In the genomic region with DNA sequence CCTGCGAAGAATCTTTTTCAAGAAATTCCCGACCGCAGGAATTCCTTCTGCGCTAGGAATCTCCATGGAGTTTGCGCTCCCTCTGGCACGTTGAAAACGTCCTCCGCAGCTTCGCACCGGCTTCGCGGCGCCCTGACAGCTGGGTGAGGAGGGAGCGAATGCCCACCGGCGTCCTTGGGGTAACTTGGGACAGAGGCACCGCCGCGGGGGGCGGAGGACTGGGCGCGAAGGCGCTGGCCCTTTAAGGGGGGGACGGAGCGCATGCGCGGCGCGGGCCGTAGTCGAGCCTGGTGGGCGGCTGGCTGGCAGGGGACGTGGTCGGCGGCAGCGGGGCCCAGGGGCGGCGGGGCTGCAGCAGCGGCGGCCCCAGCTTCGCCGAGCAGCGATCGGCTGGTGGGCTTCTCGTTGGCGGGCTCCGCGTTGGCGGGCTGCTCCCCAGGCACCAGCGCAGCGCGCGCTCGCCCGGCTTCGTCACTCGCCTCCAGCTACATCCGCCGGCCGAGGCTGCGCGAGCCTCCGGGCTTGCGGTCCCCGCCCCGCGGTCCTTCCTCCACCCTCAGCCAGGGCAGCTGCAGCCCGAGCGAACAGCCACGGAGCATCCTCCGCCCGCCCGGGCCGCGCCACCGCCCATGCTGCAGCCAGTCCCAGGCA, we compare ENCODE assay signal across 8 cellular contexts. TPM values are rescaled to one million over a fixed set of nuclear protein-coding genes. Genes with fewer than 3 reads are reported as not detected.
DNase-seq lines count a peak whose midpoint lies in the region; ATAC-seq and TF ChIP-seq lines count a peak whose summit lies in the region.

A gene (plus strand): TSS at position 271 of the 651 bp plus-strand sequence. CDS start 1,354 bp downstream, outside the sequence.

- intact Hi-C loops in adrenal gland (cut with DNase I): no loop called here

- H3K36me3 ChIP-seq in adrenal gland (replicated peaks in 1 of 2) (no peaks in the 10 kb centered on the region), cardiac muscle cell (no peaks in the 10 kb centered on the region)

- 0 to 2% (median 0%) methylated on average over 18 to 76 of the region's 76 CpGs; no CpG with 5 or more reads in 1 of the 4 donors for WGBS in adrenal gland, 4 donors

- H3K9me3 ChIP-seq in adrenal gland (replicated peaks in 1 of 3) (no peaks in the 10 kb centered on the region), cardiac muscle cell (ENCODE audit: low read depth) (no peaks in the 10 kb centered on the region)

- H3K27me3 ChIP-seq in adrenal gland: no peaks in the 10 kb centered on the region
- peaks cover 16% of the 10 kb centered on the region for H3K27me3 ChIP-seq in cardiac muscle cell

- DNase-seq in COLO668 (lab: John Stamatoyannopoulos, UW; ENCODE audit: unreplicated experiment) (peak; percentile 90), HS-27A (ENCODE audit: low read depth) (peak; percentile 26), SK-N-DZ (ENCODE audit: low spot score) (peak; percentile 53), adrenal gland (peak; percentile 61 to 82 (median 74)), cardiac muscle cell (ENCODE audit: low read depth in 1 of 2, low spot score in 1 of 2) (peak; percentile 69 to 78), osteocyte (ENCODE audit: extremely low spot score, unreplicated experiment) (peak; percentile 88), type B pancreatic cell (ENCODE audit: extremely low spot score, unreplicated experiment) (peak; percentile 79)

- peak within 1 kb of the TSS; percentile 56 for H3K27ac Mint-ChIP-seq in osteocyte (ENCODE audit: unreplicated experiment)
- H3K27ac Mint-ChIP-seq in type B pancreatic cell: peak within 1 kb of the TSS; percentile 36

- H3K4me1 Mint-ChIP-seq in osteocyte (ENCODE audit: unreplicated experiment) (peaks cover 23% of the 10 kb centered on the region), type B pancreatic cell (ENCODE audit: unreplicated experiment) (peaks cover 20% of the 10 kb centered on the region)

- no peak for TF ChIP-seq CTCF in adrenal gland (IDR thresholded peaks at IDR 0.05)
- TF ChIP-seq CTCF in cardiac muscle cell (IDR thresholded peaks at IDR 0.05; ENCODE audit: low read depth, low read length): no peak
- TF ChIP-seq CTCF in osteocyte (IDR thresholded peaks at IDR 0.05): no peak
- TF ChIP-seq CTCF in type B pancreatic cell (conservative IDR thresholded peaks at IDR 0.05): no peak

- ATAC-seq in GM19463 (IDR thresholded peaks at IDR 0.05; ENCODE audit: unreplicated experiment): peak; percentile 88

- peak within 1 kb of the TSS; percentile 82 for H3K4me3 Mint-ChIP-seq in osteocyte (ENCODE audit: unreplicated experiment)
- peak within 1 kb of the TSS; percentile 91 for H3K4me3 Mint-ChIP-seq in type B pancreatic cell

- H3K4me1 ChIP-seq in adrenal gland (replicated peaks in 1 of 2) (peaks cover 29 to 30% of the 10 kb centered on the region in 2 donors), cardiac muscle cell (ENCODE audit: low read depth) (peaks cover 7% of the 10 kb centered on the region)

- peaks cover 6% of the 10 kb centered on the region for H3K27me3 Mint-ChIP-seq in osteocyte (ENCODE audit: unreplicated experiment)
- peaks cover 56% of the 10 kb centered on the region for H3K27me3 Mint-ChIP-seq in type B pancreatic cell

- H3K27ac ChIP-seq in adrenal gland (peak within 1 kb of the TSS in 4 of 5 donors; percentile 37 to 91 (median 72)), cardiac muscle cell (no peak within 1 kb of the TSS)

- peaks cover 3% of the 10 kb centered on the region for H3K36me3 Mint-ChIP-seq in osteocyte (ENCODE audit: unreplicated experiment)
- H3K36me3 Mint-ChIP-seq in type B pancreatic cell: peaks cover 3% of the 10 kb centered on the region

- H3K4me3 ChIP-seq in adrenal gland (peak within 1 kb of the TSS; percentile 72 to 98 (median 84)), cardiac muscle cell (peak within 1 kb of the TSS; percentile 55)

- H3K9me3 Mint-ChIP-seq in osteocyte (ENCODE audit: unreplicated experiment): no peaks in the 10 kb centered on the region
- H3K9me3 Mint-ChIP-seq in type B pancreatic cell: peaks cover 4% of the 10 kb centered on the region

- peak; percentile 29 to 58 for TF ChIP-seq POLR2A in adrenal gland (IDR thresholded peaks at IDR 0.05)

RNA-seq across cellular contexts. Expression of the gene that starts here (rescaled TPM):
- 8.7 and 12.1 TPM in 2 replicates for polyA plus RNA-seq in SK-N-DZ (2014; cell fraction: cytosol; rRNA removed)
- polyA plus RNA-seq in SK-N-DZ (2014; cell fraction: nucleus; rRNA removed): 22.1 and 37.9 TPM in 2 replicates
- total RNA-seq in adrenal gland: 10 to 100 TPM; 13.6 to 58.5 (median 27.3) TPM
- polyA plus RNA-seq in adrenal gland: 10 to 100 TPM; 16.8 to 39.4 (median 21.0) TPM
- total RNA-seq in cardiac muscle cell: 27.7 and 41.0 TPM in 2 replicates
- polyA plus RNA-seq in cardiac muscle cell: 22.1 and 31.8 TPM in 2 replicates
- total RNA-seq in osteocyte: 18.9 and 19.5 TPM in 2 replicates
- 4.3 and 28.8 TPM in 2 replicates for total RNA-seq in type B pancreatic cell (ENCODE audit: low replicate concordance)

Comparison
In these comparisons a context has a peak if more than half of its experiments do, and no peak if none do; other contexts are left out.
1. DNase-seq: peak in every context shown above with its lines; median percentile 90 in COLO668; 88 in osteocyte; 79 in type B pancreatic cell; 74 in adrenal gland; 74 in cardiac muscle cell; 53 in SK-N-DZ; 26 in HS-27A.